ENCODE assay signal across 11 cellular contexts in the genomic region with DNA sequence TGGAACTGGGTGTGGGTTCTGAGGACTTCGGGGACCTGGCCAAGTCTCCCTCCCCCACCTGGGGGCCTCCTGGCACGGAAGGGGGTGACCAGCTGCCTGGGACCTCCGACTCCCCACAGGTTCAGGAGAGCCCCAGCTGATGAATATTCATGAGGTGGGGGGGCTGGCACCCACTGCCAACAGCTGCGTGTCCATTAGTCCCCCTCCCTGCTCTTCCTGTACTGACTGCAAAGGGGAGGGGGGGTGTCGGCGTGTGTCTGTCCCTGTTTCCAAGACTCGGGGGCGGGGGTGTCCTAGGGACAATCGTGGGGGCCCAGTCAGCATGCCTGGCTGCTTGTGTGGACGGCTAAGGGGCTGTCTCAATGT. TPM values are rescaled to one million over a fixed set of nuclear protein-coding genes. Genes with fewer than 3 reads are reported as not detected.
DNase-seq lines count a peak whose midpoint lies in the region; ATAC-seq and TF ChIP-seq lines count a peak whose summit lies in the region.
"Had no signal": no experiment of that assay in that cellular context is flagged by ENCODE, and none has a peak within 500 bp of the region (broad histone marks: within the 10 kb centered on the region; RNA-seq: fewer than 3 reads in every experiment).

No MANE protein-coding gene starts in this region.

- H3K14ac ChIP-seq in neuronal stem cell (ENCODE audit: low read length): no peak overlapping the region

- peak overlapping the region; percentile 29 for H3K23ac ChIP-seq in neuronal stem cell (ENCODE audit: low read depth, low read length, poor library complexity)

- no peaks in the 10 kb centered on the region for H3K9me3 Mint-ChIP-seq in IgD-negative memory B cell
- no peaks in the 10 kb centered on the region for H3K9me3 Mint-ChIP-seq in central memory CD8-positive, alpha-beta T cell

- no peak overlapping the region for H3K9ac ChIP-seq in neuronal stem cell (ENCODE audit: low read depth, low read length, poor library complexity)

- H2BK15ac ChIP-seq in neuronal stem cell (ENCODE audit: low read length): no peak overlapping the region

- no peak for TF ChIP-seq POLR2A in erythroblast (IDR thresholded peaks at IDR 0.05; ENCODE audit: low read length)

- H2AFZ ChIP-seq in neuronal stem cell (ENCODE audit: low read length): no peak overlapping the region

- no peak overlapping the region for H3K4ac ChIP-seq in neuronal stem cell (ENCODE audit: low read length)

- peak overlapping the region; percentile 40 for H2AK5ac ChIP-seq in neuronal stem cell (ENCODE audit: low read depth, low read length)

- no peaks in the 10 kb centered on the region for H3K36me3 ChIP-seq in neuronal stem cell (replicated peaks in 1 of 2; ENCODE audit: control insufficient read depth in 2 of 2, insufficient read depth in 2 of 2, low read length in 2 of 2)
- H3K36me3 ChIP-seq: spleen had no signal

- no peak overlapping the region for H2BK12ac ChIP-seq in neuronal stem cell (ENCODE audit: low read length)

- DNase-seq in central memory CD8-positive, alpha-beta T cell (ENCODE audit: low spot score in 2 of 2): no peak
- DNase-seq in neuronal stem cell (ENCODE audit: low spot score): no peak
- DNase-seq in DMS114 treated with DMSO at 0.1 percent for 48 hours (lab: John Stamatoyannopoulos, UW; ENCODE audit: unreplicated experiment): no peak
- no peak for DNase-seq in stimulated activated CD8-positive, alpha-beta memory T cell treated with anti-CD3 and anti-CD28 coated beads, Interleukin-4, amount 100 ng/mL, for 48 hours
- no peak for DNase-seq in foreskin fibroblast
- DNase-seq in erythroblast (lab: John Stamatoyannopoulos, UW): no peak
- DNase-seq: activated effector memory CD4-positive, alpha-beta T cell treated with anti-CD3 and anti-CD28 coated beads, Interleukin-2, amount 50 U/mL, for 16 hours; PC-3; spleen had no signal

- no peak overlapping the region for H4K8ac ChIP-seq in neuronal stem cell (ENCODE audit: low read depth, low read length)

- H4K91ac ChIP-seq in neuronal stem cell (ENCODE audit: low read depth, low read length, poor library complexity): no peak overlapping the region

- H3K4me3 ChIP-seq in neuronal stem cell (ENCODE audit: low read length in 2 of 2): peak overlapping the region in 1 of 2 donors; percentile 40
- H3K4me3 ChIP-seq in foreskin fibroblast (ENCODE audit: low read depth in 1 of 2, low read length in 2 of 2): no peak overlapping the region
- H3K4me3 ChIP-seq: spleen had no signal

- H3K4me2 ChIP-seq in neuronal stem cell (ENCODE audit: insufficient read depth, low read length, poor library complexity, severe bottlenecking): no peak overlapping the region

- peaks cover 0 to 7% of the 10 kb centered on the region in 2 donors for H3K9me3 ChIP-seq in neuronal stem cell (replicated peaks in 1 of 2; ENCODE audit: control insufficient read depth in 2 of 2, insufficient read depth in 1 of 2, low read depth in 1 of 2, low read length in 2 of 2)
- H3K9me3 ChIP-seq: spleen had no signal

- H3K4me3 Mint-ChIP-seq in IgD-negative memory B cell: peak overlapping the region in 3 of 4 donors; percentile 9 to 76 (median 21)
- H3K4me3 Mint-ChIP-seq in central memory CD8-positive, alpha-beta T cell: peak overlapping the region; percentile 10

- no peaks in the 10 kb centered on the region for H3K36me3 Mint-ChIP-seq in IgD-negative memory B cell
- H3K36me3 Mint-ChIP-seq in central memory CD8-positive, alpha-beta T cell (ENCODE audit: insufficient read depth): peaks cover 4% of the 10 kb centered on the region

- H3K27ac Mint-ChIP-seq in IgD-negative memory B cell: peak overlapping the region in 1 of 3 donors; percentile 16
- H3K27ac Mint-ChIP-seq in central memory CD8-positive, alpha-beta T cell (ENCODE audit: low read depth): no peak overlapping the region

- H3K27me3 ChIP-seq in neuronal stem cell (ENCODE audit: control insufficient read depth in 3 of 3, insufficient read depth in 3 of 3, low read depth in 1 of 3, low read length in 3 of 3): peaks cover 0 to 75% (median 51%) of the 10 kb centered on the region in 3 experiments

- H3K27ac ChIP-seq in 22Rv1 (peak overlapping the region; percentile 60), neuronal stem cell (replicated peaks; ENCODE audit: low read length) (no peak overlapping the region)
- H3K27ac ChIP-seq: spleen had no signal

- no peaks in the 10 kb centered on the region for H3K79me1 ChIP-seq in neuronal stem cell (ENCODE audit: low read depth, low read length)

- peaks cover 3 to 15% of the 10 kb centered on the region in 2 donors for H3K4me1 ChIP-seq in neuronal stem cell (ENCODE audit: control insufficient read depth in 2 of 2, insufficient read depth in 1 of 2, low read depth in 1 of 2, low read length in 2 of 2)

- H3K18ac ChIP-seq in neuronal stem cell (ENCODE audit: low read length): peak overlapping the region; percentile 48

- whole genome bisulfite sequencing in neuronal stem cell (ENCODE audit: extremely low coverage in 2 of 2, insufficient read length in 2 of 2, insufficient replicate concordance in 1 of 2), 2 donors: no CpG with 5 or more reads among the region's 10 CpGs

- H2BK120ac ChIP-seq in neuronal stem cell (ENCODE audit: low read depth, low read length): no peak overlapping the region

- no peak overlapping the region for H2BK5ac ChIP-seq in neuronal stem cell (ENCODE audit: low read length)

- TF ChIP-seq CTCF in 22Rv1 (IDR thresholded peaks at IDR 0.05) (no peak), foreskin fibroblast (IDR thresholded peaks at IDR 0.05; ENCODE audit: low read depth, low read length) (no peak)

- ATAC-seq in central memory CD8-positive, alpha-beta T cell (replicated peaks; ENCODE audit: extremely low read depth, poor library complexity, severe bottlenecking): no peak
- ATAC-seq: PC-3 had no signal

- peaks cover 6 to 9% (median 8%) of the 10 kb centered on the region in 3 donors for H3K4me1 Mint-ChIP-seq in IgD-negative memory B cell
- peaks cover 8% of the 10 kb centered on the region for H3K4me1 Mint-ChIP-seq in central memory CD8-positive, alpha-beta T cell

- H3K27me3 Mint-ChIP-seq in IgD-negative memory B cell: peaks cover 3% of the 10 kb centered on the region
- H3K27me3 Mint-ChIP-seq in central memory CD8-positive, alpha-beta T cell: no peaks in the 10 kb centered on the region

RNA-seq across cellular contexts. Expression of a gene that starts 10.6 kb away (rescaled TPM):
- 0.09 TPM for polyA plus RNA-seq in IgD-negative memory B cell
- polyA plus RNA-seq in neuronal stem cell (2013, experiment 1 of 2): 0.07 TPM
- polyA plus RNA-seq in neuronal stem cell (2013, experiment 2 of 2): 0.07 TPM

RNA-seq across cellular contexts. Expression of a gene that starts 15.3 kb away (rescaled TPM):
- polyA plus RNA-seq in IgD-negative memory B cell: not detected
- 0.03 TPM for polyA plus RNA-seq in neuronal stem cell (2013, experiment 1 of 2)
- 0.03 TPM for polyA plus RNA-seq in neuronal stem cell (2013, experiment 2 of 2)
- polyA plus RNA-seq: spleen had no signal

RNA-seq across cellular contexts. Expression of a gene that starts 27.6 kb away (rescaled TPM):
- polyA plus RNA-seq in IgD-negative memory B cell: 84.1 TPM
- 34.0 TPM for polyA plus RNA-seq in neuronal stem cell (2013, experiment 1 of 2)
- polyA plus RNA-seq in neuronal stem cell (2013, experiment 2 of 2): 31.8 TPM

RNA-seq across cellular contexts. Expression of a gene that starts 39.0 kb away (rescaled TPM):
- 132 TPM for polyA plus RNA-seq in IgD-negative memory B cell
- polyA plus RNA-seq in neuronal stem cell (2013, experiment 1 of 2): 115 TPM
- 115 TPM for polyA plus RNA-seq in neuronal stem cell (2013, experiment 2 of 2)

RNA-seq across cellular contexts. Expression of a gene that starts 46.3 kb away (rescaled TPM):
- 158 TPM for polyA plus RNA-seq in IgD-negative memory B cell
- polyA plus RNA-seq in neuronal stem cell (2013, experiment 1 of 2): 336 TPM
- 330 TPM for polyA plus RNA-seq in neuronal stem cell (2013, experiment 2 of 2)
